ENCODE assay signal across 1 cellular context in the genomic region with DNA sequence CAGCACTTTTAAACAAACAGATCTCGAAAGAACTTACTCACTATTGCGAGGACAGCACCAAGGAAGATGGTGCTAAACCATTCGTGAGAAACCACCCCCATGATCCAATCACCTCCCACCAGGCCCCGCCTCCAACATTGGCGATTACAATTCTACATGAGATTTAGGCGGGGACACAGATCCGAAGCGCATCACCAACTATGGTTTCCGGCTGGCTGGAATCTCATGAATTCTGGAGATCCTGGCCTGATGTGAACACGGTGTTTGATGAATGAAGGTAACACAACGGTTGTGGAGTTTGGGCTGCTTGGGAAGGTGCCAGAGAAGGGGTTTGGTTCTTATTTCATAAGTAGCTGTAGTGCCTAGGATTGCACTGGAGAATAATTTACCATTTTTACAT.
TF ChIP-seq lines count a peak whose summit lies in the region.

No MANE protein-coding gene starts in this region.

TF ChIP-seq in GM23338, 12 proteins besides CTCF, POLR2A, EP300 and RAD21 (continued from another document):
- TF ChIP-seq, protein P1, sequence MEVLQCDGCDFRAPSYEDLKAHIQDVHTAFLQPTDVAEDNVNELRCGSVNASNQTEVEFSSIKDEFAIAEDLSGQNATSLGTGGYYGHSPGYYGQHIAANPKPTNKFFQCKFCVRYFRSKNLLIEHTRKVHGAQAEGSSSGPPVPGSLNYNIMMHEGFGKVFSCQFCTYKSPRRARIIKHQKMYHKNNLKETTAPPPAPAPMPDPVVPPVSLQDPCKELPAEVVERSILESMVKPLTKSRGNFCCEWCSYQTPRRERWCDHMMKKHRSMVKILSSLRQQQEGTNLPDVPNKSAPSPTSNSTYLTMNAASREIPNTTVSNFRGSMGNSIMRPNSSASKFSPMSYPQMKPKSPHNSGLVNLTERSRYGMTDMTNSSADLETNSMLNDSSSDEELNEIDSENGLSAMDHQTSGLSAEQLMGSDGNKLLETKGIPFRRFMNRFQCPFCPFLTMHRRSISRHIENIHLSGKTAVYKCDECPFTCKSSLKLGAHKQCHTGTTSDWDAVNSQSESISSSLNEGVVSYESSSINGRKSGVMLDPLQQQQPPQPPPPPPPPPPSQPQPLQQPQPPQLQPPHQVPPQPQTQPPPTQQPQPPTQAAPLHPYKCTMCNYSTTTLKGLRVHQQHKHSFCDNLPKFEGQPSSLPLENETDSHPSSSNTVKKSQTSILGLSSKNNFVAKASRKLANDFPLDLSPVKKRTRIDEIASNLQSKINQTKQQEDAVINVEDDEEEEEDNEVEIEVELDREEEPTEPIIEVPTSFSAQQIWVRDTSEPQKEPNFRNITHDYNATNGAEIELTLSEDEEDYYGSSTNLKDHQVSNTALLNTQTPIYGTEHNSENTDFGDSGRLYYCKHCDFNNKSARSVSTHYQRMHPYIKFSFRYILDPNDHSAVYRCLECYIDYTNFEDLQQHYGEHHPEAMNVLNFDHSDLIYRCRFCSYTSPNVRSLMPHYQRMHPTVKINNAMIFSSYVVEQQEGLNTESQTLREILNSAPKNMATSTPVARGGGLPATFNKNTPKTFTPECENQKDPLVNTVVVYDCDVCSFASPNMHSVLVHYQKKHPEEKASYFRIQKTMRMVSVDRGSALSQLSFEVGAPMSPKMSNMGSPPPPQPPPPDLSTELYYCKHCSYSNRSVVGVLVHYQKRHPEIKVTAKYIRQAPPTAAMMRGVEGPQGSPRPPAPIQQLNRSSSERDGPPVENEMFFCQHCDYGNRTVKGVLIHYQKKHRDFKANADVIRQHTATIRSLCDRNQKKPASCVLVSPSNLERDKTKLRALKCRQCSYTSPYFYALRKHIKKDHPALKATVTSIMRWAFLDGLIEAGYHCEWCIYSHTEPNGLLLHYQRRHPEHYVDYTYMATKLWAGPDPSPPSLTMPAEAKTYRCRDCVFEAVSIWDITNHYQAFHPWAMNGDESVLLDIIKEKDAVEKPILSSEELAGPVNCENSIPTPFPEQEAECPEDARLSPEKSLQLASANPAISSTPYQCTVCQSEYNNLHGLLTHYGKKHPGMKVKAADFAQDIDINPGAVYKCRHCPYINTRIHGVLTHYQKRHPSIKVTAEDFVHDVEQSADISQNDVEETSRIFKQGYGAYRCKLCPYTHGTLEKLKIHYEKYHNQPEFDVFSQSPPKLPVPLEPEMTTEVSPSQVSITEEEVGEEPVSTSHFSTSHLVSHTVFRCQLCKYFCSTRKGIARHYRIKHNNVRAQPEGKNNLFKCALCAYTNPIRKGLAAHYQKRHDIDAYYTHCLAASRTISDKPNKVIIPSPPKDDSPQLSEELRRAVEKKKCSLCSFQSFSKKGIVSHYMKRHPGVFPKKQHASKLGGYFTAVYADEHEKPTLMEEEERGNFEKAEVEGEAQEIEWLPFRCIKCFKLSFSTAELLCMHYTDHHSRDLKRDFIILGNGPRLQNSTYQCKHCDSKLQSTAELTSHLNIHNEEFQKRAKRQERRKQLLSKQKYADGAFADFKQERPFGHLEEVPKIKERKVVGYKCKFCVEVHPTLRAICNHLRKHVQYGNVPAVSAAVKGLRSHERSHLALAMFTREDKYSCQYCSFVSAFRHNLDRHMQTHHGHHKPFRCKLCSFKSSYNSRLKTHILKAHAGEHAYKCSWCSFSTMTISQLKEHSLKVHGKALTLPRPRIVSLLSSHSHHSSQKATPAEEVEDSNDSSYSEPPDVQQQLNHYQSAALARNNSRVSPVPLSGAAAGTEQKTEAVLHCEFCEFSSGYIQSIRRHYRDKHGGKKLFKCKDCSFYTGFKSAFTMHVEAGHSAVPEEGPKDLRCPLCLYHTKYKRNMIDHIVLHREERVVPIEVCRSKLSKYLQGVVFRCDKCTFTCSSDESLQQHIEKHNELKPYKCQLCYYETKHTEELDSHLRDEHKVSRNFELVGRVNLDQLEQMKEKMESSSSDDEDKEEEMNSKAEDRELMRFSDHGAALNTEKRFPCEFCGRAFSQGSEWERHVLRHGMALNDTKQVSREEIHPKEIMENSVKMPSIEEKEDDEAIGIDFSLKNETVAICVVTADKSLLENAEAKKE (CRISPR knock-in tag; IDR thresholded peaks at IDR 0.05) = no peak
- TF ChIP-seq STAT1 (IDR thresholded peaks at IDR 0.05; ENCODE audit: unreplicated experiment) (no peak), ZNF331 (CRISPR knock-in tag; IDR thresholded peaks at IDR 0.05; ENCODE audit: low read depth) (no peak), JUNB (IDR thresholded peaks at IDR 0.05; ENCODE audit: unreplicated experiment) (no peak), POLR2AphosphoS5 (IDR thresholded peaks at IDR 0.05; ENCODE audit: low read depth) (no peak), NANOG (IDR thresholded peaks at IDR 0.05; ENCODE audit: borderline replicate concordance) (no peak), CREB1 (CRISPR knock-in tag; IDR thresholded peaks at IDR 0.05; ENCODE audit: low read depth) (no peak)
- TF ChIP-seq, protein P2, sequence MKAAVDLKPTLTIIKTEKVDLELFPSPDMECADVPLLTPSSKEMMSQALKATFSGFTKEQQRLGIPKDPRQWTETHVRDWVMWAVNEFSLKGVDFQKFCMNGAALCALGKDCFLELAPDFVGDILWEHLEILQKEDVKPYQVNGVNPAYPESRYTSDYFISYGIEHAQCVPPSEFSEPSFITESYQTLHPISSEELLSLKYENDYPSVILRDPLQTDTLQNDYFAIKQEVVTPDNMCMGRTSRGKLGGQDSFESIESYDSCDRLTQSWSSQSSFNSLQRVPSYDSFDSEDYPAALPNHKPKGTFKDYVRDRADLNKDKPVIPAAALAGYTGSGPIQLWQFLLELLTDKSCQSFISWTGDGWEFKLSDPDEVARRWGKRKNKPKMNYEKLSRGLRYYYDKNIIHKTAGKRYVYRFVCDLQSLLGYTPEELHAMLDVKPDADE (IDR thresholded peaks at IDR 0.05) = no peak
TF ChIP-seq in GM23338: peak in this region for 0.
